In the genomic region with DNA sequence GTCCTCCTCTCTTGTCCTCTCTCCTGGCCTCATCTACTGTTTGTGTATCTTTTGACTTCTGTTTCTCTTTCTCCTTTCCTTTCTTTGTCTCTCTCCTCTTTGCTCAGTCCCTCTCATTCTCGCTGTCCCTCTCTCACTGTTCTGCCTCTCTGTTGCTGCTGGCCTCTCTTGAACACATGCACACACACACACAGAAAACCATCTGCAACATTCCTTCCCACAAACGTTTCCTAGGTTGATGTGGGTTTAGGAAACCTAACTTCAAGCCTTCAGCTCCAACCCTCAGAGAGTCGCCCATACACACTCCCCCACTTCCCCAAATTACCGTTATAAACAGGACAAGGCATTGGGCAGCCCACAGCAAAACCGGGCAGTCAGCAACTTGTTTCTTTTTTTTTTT, we compare ENCODE assay signal across 21 cellular contexts. TPM values are rescaled to one million over a fixed set of nuclear protein-coding genes. Genes with fewer than 3 reads are reported as not detected.
A peak's percentile ranks its signal among the peaks of the same experiment; 100 is the strongest.
DNase-seq lines count a peak whose midpoint lies in the region; ATAC-seq, FAIRE-seq and TF ChIP-seq lines count a peak whose summit lies in the region.
"Had no signal": no experiment of that assay in that cellular context is flagged by ENCODE, and none has a peak within 500 bp of the region (broad histone marks: within the 10 kb centered on the region; RNA-seq: fewer than 3 reads in every experiment).

No MANE protein-coding gene starts in this region.

- H3K4me2 ChIP-seq in K562 (ENCODE audit: insufficient read depth, low read length): no peak overlapping the region
- no peak overlapping the region for H3K4me2 ChIP-seq in neuronal stem cell (ENCODE audit: insufficient read depth, low read length, poor library complexity, severe bottlenecking)

- no peak overlapping the region for H2AK5ac ChIP-seq in neuronal stem cell (ENCODE audit: low read depth, low read length)

- H3K4me1 ChIP-seq in K562 (replicated peaks in 1 of 2; ENCODE audit: control insufficient read depth in 2 of 2, insufficient read depth in 2 of 2, low read length in 2 of 2) (peaks cover 9 to 15% of the 10 kb centered on the region in 2 experiments; a peak in 4 of 5 replicates), neuronal stem cell (ENCODE audit: control insufficient read depth in 2 of 2, insufficient read depth in 1 of 2, low read depth in 1 of 2, low read length in 2 of 2) (peaks cover 0 to 8% of the 10 kb centered on the region in 2 donors)

- WGBS in K562 (ENCODE audit: insufficient coverage, low coverage, missing lambda C conversion rate): 5% methylated on average over 4 of the region's 5 CpGs
- WGBS in neuronal stem cell (ENCODE audit: extremely low coverage in 2 of 2, insufficient read length in 2 of 2, insufficient replicate concordance in 1 of 2), 2 donors: no CpG with 5 or more reads among the region's 5 CpGs

- no peaks in the 10 kb centered on the region for H3K79me1 ChIP-seq in neuronal stem cell (ENCODE audit: low read depth, low read length)

- H4K91ac ChIP-seq in neuronal stem cell (ENCODE audit: low read depth, low read length, poor library complexity): no peak overlapping the region

- no peak overlapping the region for H4K8ac ChIP-seq in neuronal stem cell (ENCODE audit: low read depth, low read length)

- H3K4ac ChIP-seq in neuronal stem cell (ENCODE audit: low read length): no peak overlapping the region

- POLR2A ChIA-PET in K562 (lab: Yijun Ruan, JAX): interaction anchor here (0.6 to 1.6 kb wide), 3 partner anchors 10 to 34 kb away, joined by 3 to 5 read pairs (median 3); a partner anchor contains a TSS

- H3K27ac Mint-ChIP-seq in T-helper 2 cell treated with Interferon-gamma antibody and Interleukin-4, amounts not matched to agents 5 μg/mL and 100 μg/mL, for 36 hours: peak overlapping the region; percentile 3
- H3K27ac Mint-ChIP-seq: CD4-positive, CD25-positive, alpha-beta regulatory T cell had no signal

- H2AFZ ChIP-seq in K562 (ENCODE audit: low read depth, low read length) (peak overlapping the region; percentile 61), neuronal stem cell (ENCODE audit: low read length) (peak overlapping the region; percentile 66)

- intact Hi-C loops in K562 (cut with micrococcal nuclease): no loop called here

- H3K14ac ChIP-seq in neuronal stem cell (ENCODE audit: low read length): no peak overlapping the region

- no peak overlapping the region for H3K4me3 ChIP-seq in K562
- no peak overlapping the region for H3K4me3 ChIP-seq in neuronal stem cell (ENCODE audit: low read length in 2 of 2)
- H3K4me3 ChIP-seq: esophagus squamous epithelium, heart right ventricle, tibial nerve had no signal

- peak; percentile 11; the same call in 2 of the 3 replicates for ATAC-seq in K562
- no peak for ATAC-seq in HG02623 (IDR thresholded peaks at IDR 0.05; ENCODE audit: unreplicated experiment)
- no peak for ATAC-seq in HG02970 (IDR thresholded peaks at IDR 0.05; ENCODE audit: low FRiP score, unreplicated experiment)

- no peaks in the 10 kb centered on the region for H3K9me3 Mint-ChIP-seq in T-helper 2 cell treated with Interferon-gamma antibody and Interleukin-4, amounts not matched to agents 5 μg/mL and 100 μg/mL, for 36 hours

- H3K36me3 ChIP-seq in K562 (ENCODE audit: control insufficient read depth, insufficient read depth, low read length): no peaks in the 10 kb centered on the region
- no peaks in the 10 kb centered on the region for H3K36me3 ChIP-seq in neuronal stem cell (replicated peaks in 1 of 2; ENCODE audit: control insufficient read depth in 2 of 2, insufficient read depth in 2 of 2, low read length in 2 of 2)
- H3K36me3 ChIP-seq: esophagus squamous epithelium, heart right ventricle, tibial nerve had no signal

- H3K27me3 ChIP-seq in K562 (ENCODE audit: control insufficient read depth in 2 of 2, insufficient read depth in 2 of 2, low read length in 2 of 2) (no peaks in the 10 kb centered on the region), neuronal stem cell (ENCODE audit: control insufficient read depth in 3 of 3, insufficient read depth in 3 of 3, low read depth in 1 of 3, low read length in 3 of 3) (peaks cover 0 to 3% (median 0%) of the 10 kb centered on the region in 3 experiments)
- H3K27me3 ChIP-seq: esophagus squamous epithelium, heart right ventricle, tibial nerve had no signal

- no peak overlapping the region for H2BK15ac ChIP-seq in neuronal stem cell (ENCODE audit: low read length)

- CTCF ChIA-PET in K562 (lab: Yijun Ruan, JAX; ENCODE audit: low intra/inter-chr PET ratio): no interaction called here

- H2BK5ac ChIP-seq in neuronal stem cell (ENCODE audit: low read length): no peak overlapping the region

- no peaks in the 10 kb centered on the region for H4K20me1 ChIP-seq in K562 (replicated peaks; ENCODE audit: control insufficient read depth, insufficient read depth, low read length)

- H3K23ac ChIP-seq in neuronal stem cell (ENCODE audit: low read depth, low read length, poor library complexity): no peak overlapping the region

- no peaks in the 10 kb centered on the region for H3K79me2 ChIP-seq in K562 (ENCODE audit: control insufficient read depth, insufficient read depth, low read length)

- no peaks in the 10 kb centered on the region for H3K36me3 Mint-ChIP-seq in T-helper 2 cell treated with Interferon-gamma antibody and Interleukin-4, amounts not matched to agents 5 μg/mL and 100 μg/mL, for 36 hours (ENCODE audit: low read depth)
- H3K36me3 Mint-ChIP-seq: CD4-positive, CD25-positive, alpha-beta regulatory T cell had no signal

- DNase-seq in T-helper 2 cell treated with Interferon-gamma antibody and Interleukin-4, amounts not matched to agents 5 μg/mL and 100 μg/mL, for 36 hours (ENCODE audit: low spot score): no peak
- DNase-seq in T-helper 2 cell (no peak), KG1 (lab: John Stamatoyannopoulos, UW) (peak; percentile 18), K562 (ENCODE audit: extremely low read depth in 1 of 4, low spot score in 3 of 4) (no peak), neuronal stem cell (ENCODE audit: low spot score) (no peak), COR-L47 (lab: John Stamatoyannopoulos, UW) (no peak)
- DNase-seq: 8988T; activated CD4-positive, alpha-beta T cell treated with anti-CD3 and anti-CD28 coated beads, Interleukin-2, amount 50 U/mL, for 48 hours; CD4-positive, CD25-positive, alpha-beta regulatory T cell; esophagus squamous epithelium; heart right ventricle; midbrain; NCI-H187; NCI-H446 treated with DMSO at 0.1 percent for 48 hours; occipital lobe; SIG-M5; stimulated activated CD4-positive, alpha-beta T cell treated with anti-CD3 and anti-CD28 coated beads, Interleukin-2, amount 100 ng/mL, for 48 hours; T1000 had no signal

- TF ChIP-seq CTCF in K562 (IDR thresholded peaks at IDR 0.05 in 2 of 3, conservative IDR thresholded peaks at IDR 0.05 in 1 of 3; ENCODE audit: insufficient read depth in 2 of 3, low read depth in 1 of 3, low read length in 3 of 3): no peak

- H3K9ac ChIP-seq in K562 (ENCODE audit: insufficient read depth in 1 of 2, low read depth in 2 of 2, low read length in 2 of 2) (peak overlapping the region in 1 of 2 experiments; percentile 42; a peak in 1 of 4 replicates), neuronal stem cell (ENCODE audit: low read depth, low read length, poor library complexity) (no peak overlapping the region)

- no peak overlapping the region for H3K4me3 Mint-ChIP-seq in T-helper 2 cell treated with Interferon-gamma antibody and Interleukin-4, amounts not matched to agents 5 μg/mL and 100 μg/mL, for 36 hours

- TF ChIP-seq EP300 in K562 (IDR thresholded peaks at IDR 0.05; ENCODE audit: low read length): no peak

- H3K18ac ChIP-seq in neuronal stem cell (ENCODE audit: low read length): no peak overlapping the region

- H3K9me1 ChIP-seq in K562 (ENCODE audit: control insufficient read depth, insufficient read depth, low read length): no peaks in the 10 kb centered on the region

- H2BK120ac ChIP-seq in neuronal stem cell (ENCODE audit: low read depth, low read length): no peak overlapping the region

- peaks cover 16% of the 10 kb centered on the region for H3K4me1 Mint-ChIP-seq in T-helper 2 cell treated with Interferon-gamma antibody and Interleukin-4, amounts not matched to agents 5 μg/mL and 100 μg/mL, for 36 hours (ENCODE audit: low read depth)

- in situ Hi-C loops in K562 (cut with MboI): no loop called here

- H3K27me3 Mint-ChIP-seq in T-helper 2 cell treated with Interferon-gamma antibody and Interleukin-4, amounts not matched to agents 5 μg/mL and 100 μg/mL, for 36 hours (ENCODE audit: low read depth): peaks cover 20% of the 10 kb centered on the region

- H3K27ac ChIP-seq in K562 (ENCODE audit: extremely low read depth, low read depth, low read length) (no peak overlapping the region), neuronal stem cell (replicated peaks; ENCODE audit: low read length) (no peak overlapping the region)
- H3K27ac ChIP-seq: esophagus squamous epithelium, tibial nerve had no signal

- no peak for TF ChIP-seq RAD21 in K562 (CRISPR knock-in tag; conservative IDR thresholded peaks at IDR 0.05 in 1 of 2, IDR thresholded peaks at IDR 0.05 in 1 of 2)

- BruUV-seq in K562 (replicated peaks; lab: Mats Ljungman, UMichigan): no TSS peak

- no peak overlapping the region for H2BK12ac ChIP-seq in neuronal stem cell (ENCODE audit: low read length)

- H3K9me3 ChIP-seq in K562 (replicated peaks; ENCODE audit: control insufficient read depth, insufficient read depth, low read depth, low read length) (no peaks in the 10 kb centered on the region), neuronal stem cell (replicated peaks in 1 of 2; ENCODE audit: control insufficient read depth in 2 of 2, insufficient read depth in 1 of 2, low read depth in 1 of 2, low read length in 2 of 2) (no peaks in the 10 kb centered on the region)
- H3K9me3 ChIP-seq: esophagus squamous epithelium, heart right ventricle, tibial nerve had no signal

- peak; percentile 63 for FAIRE-seq in K562 (lab: Jason Lieb, UNC)

- no peak for TF ChIP-seq POLR2A in K562 (conservative IDR thresholded peaks at IDR 0.05)

RNA-seq across cellular contexts. Expression of a gene that starts 10.9 kb away (rescaled TPM):
- 55.7 and 82.4 TPM in 2 replicates for total RNA-seq in K562 (2011; cell fraction: chromatin; rRNA removed; ENCODE audit: low replicate concordance)
- 34.6 and 49.5 TPM in 2 replicates for total RNA-seq in K562 (2011; cell fraction: nucleolus; rRNA removed)
- total RNA-seq in K562 (2011; cell fraction: nucleoplasm; rRNA removed): 48.8 and 81.9 TPM in 2 replicates
- 23.8 and 36.9 TPM in 2 replicates for total RNA-seq in K562 (2014; rRNA removed)
- total RNA-seq in K562 (2014; rRNA removed; fragmentation: Illumina TruSeq; extraction: Trizol): 33.8 and 44.0 TPM in 2 replicates
- 39.8 and 45.1 TPM in 2 replicates for total RNA-seq in K562 (2015; rRNA removed; fragmentation: Illumina TruSeq; extraction: Trizol)
- total RNA-seq in K562 (2021): 102 and 106 TPM in 2 replicates
- polyA plus RNA-seq in K562 (2011; rRNA removed): 17.6 and 43.9 TPM in 2 replicates
- 18.4 and 40.7 TPM in 2 replicates for polyA plus RNA-seq in K562 (2011; cell fraction: cytosol; rRNA removed)
- polyA plus RNA-seq in K562 (2011; cell fraction: nucleus; rRNA removed): 39.0 and 40.4 TPM in 2 replicates
- 79.9 and 107 TPM in 2 replicates for polyA plus RNA-seq in K562 (2012)
- polyA plus RNA-seq in K562 (2014; fragmentation: Illumina TruSeq; extraction: Trizol): 107 and 108 TPM in 2 replicates
- polyA plus RNA-seq in K562 (2014; fragmentation: Nextera tagmentation; extraction: Ambion mirVana): 1 to 10 TPM; 8.7 TPM
- polyA plus RNA-seq in K562 (2014; rRNA removed): 51.4 and 68.8 TPM in 2 replicates
- polyA minus RNA-seq in K562 (2011; rRNA and poly(A)+ RNA removed): 13.2 and 17.4 TPM in 2 replicates
- polyA minus RNA-seq in K562 (2011; cell fraction: cytosol; rRNA and poly(A)+ RNA removed): 21.6 and 33.8 TPM in 2 replicates
- polyA minus RNA-seq in K562 (2011; cell fraction: nucleus; rRNA and poly(A)+ RNA removed): 9.7 and 14.1 TPM in 2 replicates
- polyA plus RNA-seq in neuronal stem cell (2013, experiment 1 of 2): 127 TPM
- polyA plus RNA-seq in neuronal stem cell (2013, experiment 2 of 2): 133 TPM
